Comparison of ENCODE assay signal across 8 cellular contexts in the genomic region with DNA sequence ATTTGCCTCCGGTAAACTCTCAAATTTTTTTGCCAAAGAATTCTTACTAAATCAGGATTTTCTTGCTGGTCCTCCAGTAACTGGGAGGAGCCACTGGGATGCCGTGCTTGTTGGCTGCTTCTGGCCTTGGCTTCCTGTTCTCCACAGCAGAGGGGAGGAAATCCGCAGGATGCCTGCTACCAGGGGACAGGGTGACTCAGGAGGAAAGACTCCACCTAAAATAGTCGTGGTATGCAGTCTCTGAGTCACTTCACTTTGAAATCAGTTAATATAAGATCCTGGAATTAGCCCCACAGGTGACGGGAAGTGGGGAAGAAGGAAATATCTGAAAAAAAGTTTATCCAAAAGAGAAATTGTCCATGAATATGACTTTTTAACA. TPM values are rescaled to one million over a fixed set of nuclear protein-coding genes. Genes with fewer than 3 reads are reported as not detected.
DNase-seq lines count a peak whose midpoint lies in the region; ATAC-seq and TF ChIP-seq lines count a peak whose summit lies in the region.

No MANE protein-coding gene starts in this region.

- peaks cover 38% of the 10 kb centered on the region for H3K4me1 Mint-ChIP-seq in WTC11

- peak overlapping the region; percentile 50 for H3K4me2 ChIP-seq in hepatocyte
- peak overlapping the region; percentile 61 for H3K4me2 ChIP-seq in smooth muscle cell
- H3K4me2 ChIP-seq in MM.1S (ENCODE audit: low read depth, low read length): no peak overlapping the region

- no peak overlapping the region for H3K27ac Mint-ChIP-seq in WTC11

- no peaks in the 10 kb centered on the region for H3K9me3 ChIP-seq in HUES48 (ENCODE audit: control insufficient read depth, insufficient read depth, low read length)
- H3K9me3 ChIP-seq in hepatocyte (ENCODE audit: low read depth): no peaks in the 10 kb centered on the region
- H3K9me3 ChIP-seq in smooth muscle cell (replicated peaks; ENCODE audit: low read depth): no peaks in the 10 kb centered on the region
- H3K9me3 ChIP-seq in MM.1S (replicated peaks; ENCODE audit: insufficient read depth, low read length): no peaks in the 10 kb centered on the region

- H3K9ac ChIP-seq in HUES48 (ENCODE audit: low read depth, low read length) (peak overlapping the region; percentile 27; the same call in 1 of the 2 replicates), smooth muscle cell (ENCODE audit: low read depth) (peak overlapping the region; percentile 44), MM.1S (ENCODE audit: low read length) (no peak overlapping the region)

- H3K27me3 ChIP-seq in ACC112 (ENCODE audit: insufficient read depth, low read length) (no peaks in the 10 kb centered on the region), HUES48 (ENCODE audit: control insufficient read depth, insufficient read depth, low read length) (no peaks in the 10 kb centered on the region; the same call in 1 of the 2 replicates), hepatocyte (no peaks in the 10 kb centered on the region), smooth muscle cell (ENCODE audit: low read depth) (no peaks in the 10 kb centered on the region), MM.1S (replicated peaks; ENCODE audit: insufficient read depth, low read length) (no peaks in the 10 kb centered on the region)

- peak; percentile 40 for DNase-seq in WTC11 (ENCODE audit: low spot score)
- peak; percentile 83 for DNase-seq in hepatocyte (ENCODE audit: low spot score)
- DNase-seq in smooth muscle cell (lab: John Stamatoyannopoulos, UW; ENCODE audit: unreplicated experiment): peak; percentile 9
- DNase-seq in MM.1S: no peak

- H3K27me3 Mint-ChIP-seq in WTC11 (ENCODE audit: low read depth): no peaks in the 10 kb centered on the region

- H3K9me2 ChIP-seq in hepatocyte (replicated peaks; ENCODE audit: insufficient read depth): no peaks in the 10 kb centered on the region
- no peaks in the 10 kb centered on the region for H3K9me2 ChIP-seq in MM.1S (replicated peaks; ENCODE audit: insufficient read depth, low read length)

- H3K9me3 Mint-ChIP-seq in WTC11: peaks cover 8% of the 10 kb centered on the region

- H3K36me3 Mint-ChIP-seq in WTC11: no peaks in the 10 kb centered on the region

- H3K27ac ChIP-seq in ACC112 (ENCODE audit: low read depth, low read length): peak overlapping the region; percentile 95
- H3K27ac ChIP-seq in HUES48 (ENCODE audit: low read depth, low read length): peak overlapping the region; percentile 91
- H3K27ac ChIP-seq in hepatocyte: peak overlapping the region; percentile 88
- peak overlapping the region; percentile 87 for H3K27ac ChIP-seq in smooth muscle cell (ENCODE audit: low read depth)
- no peak overlapping the region for H3K27ac ChIP-seq in MM.1S (ENCODE audit: low read length)

- peak overlapping the region; percentile 54 for H2AFZ ChIP-seq in ACC112 (ENCODE audit: low read length, unreplicated experiment)
- no peak overlapping the region for H2AFZ ChIP-seq in hepatocyte
- H2AFZ ChIP-seq in smooth muscle cell (ENCODE audit: low read depth): no peak overlapping the region
- H2AFZ ChIP-seq in MM.1S (ENCODE audit: low read length): no peak overlapping the region

- H3F3A ChIP-seq in smooth muscle cell (ENCODE audit: low read depth) (no peaks in the 10 kb centered on the region), MM.1S (ENCODE audit: insufficient read depth, low read length) (no peaks in the 10 kb centered on the region)

- H3K36me3 ChIP-seq in ACC112 (ENCODE audit: insufficient read depth, low read length) (peaks cover 4% of the 10 kb centered on the region; the same call in 1 of the 2 replicates), HUES48 (ENCODE audit: control insufficient read depth, insufficient read depth, low read length) (no peaks in the 10 kb centered on the region), hepatocyte (replicated peaks; ENCODE audit: insufficient read depth, low read depth) (no peaks in the 10 kb centered on the region), smooth muscle cell (ENCODE audit: low read depth) (no peaks in the 10 kb centered on the region), MM.1S (replicated peaks; ENCODE audit: insufficient read depth, low read length) (no peaks in the 10 kb centered on the region)

- peak; percentile 96 for ATAC-seq in WTC11
- no peak for ATAC-seq in HG03571 (IDR thresholded peaks at IDR 0.05; ENCODE audit: unreplicated experiment)
- no peak for ATAC-seq in HG03521 (IDR thresholded peaks at IDR 0.05; ENCODE audit: unreplicated experiment)

- POLR2A ChIA-PET in WTC11 (lab: Charles Lee): no interaction called here

- peaks cover 50% of the 10 kb centered on the region for H3K4me1 ChIP-seq in ACC112 (ENCODE audit: control insufficient read depth, insufficient read depth, low read length, unreplicated experiment)
- peaks cover 20% of the 10 kb centered on the region for H3K4me1 ChIP-seq in HUES48 (ENCODE audit: control insufficient read depth, insufficient read depth, low read length)
- H3K4me1 ChIP-seq in hepatocyte (ENCODE audit: insufficient read depth): peaks cover 10% of the 10 kb centered on the region
- H3K4me1 ChIP-seq in smooth muscle cell (ENCODE audit: low read depth): peaks cover 8% of the 10 kb centered on the region
- no peaks in the 10 kb centered on the region for H3K4me1 ChIP-seq in MM.1S (ENCODE audit: low read length)

- no peak overlapping the region for H3K4me3 Mint-ChIP-seq in WTC11

- 18% methylated on average over 5 of the region's 5 CpGs for WGBS in hepatocyte (ENCODE audit: low lambda C conversion rate, missing lambda C conversion rate)
- WGBS in smooth muscle cell (ENCODE audit: low lambda C conversion rate): 0% methylated on average over 5 of the region's 5 CpGs

- H3K4me3 ChIP-seq in ACC112 (ENCODE audit: low read depth, low read length) (peak overlapping the region; percentile 46; the same call in 1 of the 2 replicates), HUES48 (ENCODE audit: low read depth, low read length) (no peak overlapping the region), hepatocyte (no peak overlapping the region), smooth muscle cell (no peak overlapping the region), MM.1S (ENCODE audit: low read length) (no peak overlapping the region)

- TF ChIP-seq CTCF in WTC11 (IDR thresholded peaks at IDR 0.05): no peak
- no peak for TF ChIP-seq CTCF in hepatocyte (IDR thresholded peaks at IDR 0.05; ENCODE audit: poor library complexity)
- TF ChIP-seq CTCF in smooth muscle cell (IDR thresholded peaks at IDR 0.05; ENCODE audit: borderline replicate concordance, insufficient read depth, poor library complexity, severe bottlenecking): no peak
- no peak for TF ChIP-seq CTCF in MM.1S (IDR thresholded peaks at IDR 0.05; ENCODE audit: low read length)

- H4K20me1 ChIP-seq in hepatocyte (ENCODE audit: insufficient read depth, poor library complexity, severe bottlenecking) (no peaks in the 10 kb centered on the region), smooth muscle cell (ENCODE audit: low read depth) (no peaks in the 10 kb centered on the region), MM.1S (ENCODE audit: insufficient read depth, low read length) (no peaks in the 10 kb centered on the region)

- CTCF ChIA-PET in WTC11 (lab: Charles Lee): interaction anchor here (1.4 kb wide), 1 partner anchor 384 kb away, joined by 5 read pairs; no protein-coding TSS in a partner anchor

- H3K79me2 ChIP-seq in ACC112 (ENCODE audit: control insufficient read depth, insufficient read depth, low read length, unreplicated experiment) (no peaks in the 10 kb centered on the region), hepatocyte (no peaks in the 10 kb centered on the region), smooth muscle cell (ENCODE audit: low read depth) (no peaks in the 10 kb centered on the region), MM.1S (ENCODE audit: low read length) (no peaks in the 10 kb centered on the region)

TF ChIP-seq in WTC11, 78 proteins besides CTCF, POLR2A, EP300 and RAD21:
- TF ChIP-seq RELA (CRISPR knock-in tag; IDR thresholded peaks at IDR 0.05; ENCODE audit: borderline replicate concordance) (no peak), NR1H2 (CRISPR knock-in tag; IDR thresholded peaks at IDR 0.05) (no peak), TEAD4 (CRISPR knock-in tag; IDR thresholded peaks at IDR 0.05) (no peak), ETV6 (CRISPR knock-in tag; IDR thresholded peaks at IDR 0.05) (no peak), ZNF263 (CRISPR knock-in tag; IDR thresholded peaks at IDR 0.05; ENCODE audit: low read depth) (no peak), ZNF138 (CRISPR knock-in tag; conservative IDR thresholded peaks at IDR 0.05) (no peak)
- TF ChIP-seq, protein P1, sequence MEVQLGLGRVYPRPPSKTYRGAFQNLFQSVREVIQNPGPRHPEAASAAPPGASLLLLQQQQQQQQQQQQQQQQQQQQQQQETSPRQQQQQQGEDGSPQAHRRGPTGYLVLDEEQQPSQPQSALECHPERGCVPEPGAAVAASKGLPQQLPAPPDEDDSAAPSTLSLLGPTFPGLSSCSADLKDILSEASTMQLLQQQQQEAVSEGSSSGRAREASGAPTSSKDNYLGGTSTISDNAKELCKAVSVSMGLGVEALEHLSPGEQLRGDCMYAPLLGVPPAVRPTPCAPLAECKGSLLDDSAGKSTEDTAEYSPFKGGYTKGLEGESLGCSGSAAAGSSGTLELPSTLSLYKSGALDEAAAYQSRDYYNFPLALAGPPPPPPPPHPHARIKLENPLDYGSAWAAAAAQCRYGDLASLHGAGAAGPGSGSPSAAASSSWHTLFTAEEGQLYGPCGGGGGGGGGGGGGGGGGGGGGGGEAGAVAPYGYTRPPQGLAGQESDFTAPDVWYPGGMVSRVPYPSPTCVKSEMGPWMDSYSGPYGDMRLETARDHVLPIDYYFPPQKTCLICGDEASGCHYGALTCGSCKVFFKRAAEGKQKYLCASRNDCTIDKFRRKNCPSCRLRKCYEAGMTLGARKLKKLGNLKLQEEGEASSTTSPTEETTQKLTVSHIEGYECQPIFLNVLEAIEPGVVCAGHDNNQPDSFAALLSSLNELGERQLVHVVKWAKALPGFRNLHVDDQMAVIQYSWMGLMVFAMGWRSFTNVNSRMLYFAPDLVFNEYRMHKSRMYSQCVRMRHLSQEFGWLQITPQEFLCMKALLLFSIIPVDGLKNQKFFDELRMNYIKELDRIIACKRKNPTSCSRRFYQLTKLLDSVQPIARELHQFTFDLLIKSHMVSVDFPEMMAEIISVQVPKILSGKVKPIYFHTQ (CRISPR knock-in tag; IDR thresholded peaks at IDR 0.05): no peak

RNA-seq across cellular contexts. Expression of a gene that starts 6.5 kb away (rescaled TPM):
- total RNA-seq in WTC11 (2021) (1.6 to 2.4 TPM (median 2.2 TPM) in 3 replicates), hepatocyte (1.7 and 3.7 TPM in 2 replicates), smooth muscle cell (0.40 and 0.58 TPM in 2 replicates)
- polyA plus RNA-seq in hepatocyte (1.5 and 2.1 TPM in 2 replicates), smooth muscle cell (0.37 and 0.86 TPM in 2 replicates)

RNA-seq across cellular contexts. Expression of a gene that starts 37.5 kb away (rescaled TPM):
- total RNA-seq in WTC11 (2021): 0.44 to 0.90 TPM (median 0.48 TPM) in 3 replicates
- total RNA-seq in hepatocyte: 164 and 166 TPM in 2 replicates
- polyA plus RNA-seq in hepatocyte: 179 and 194 TPM in 2 replicates
- 113 and 134 TPM in 2 replicates for total RNA-seq in smooth muscle cell
- polyA plus RNA-seq in smooth muscle cell: 37.5 and 83.3 TPM in 2 replicates

Comparison
In these comparisons a context has a peak if more than half of its experiments do, and no peak if none do; other contexts are left out.
1. RNA of a gene that starts 37.5 kb away (total RNA-seq): 164 to 166 TPM in hepatocyte and 113 to 134 TPM in smooth muscle cell; 0.44 to 0.90 TPM in WTC11; every median in the first group is over 10 times any median in the second.